In genomic region chr11:85682330-85683305, GRCh38 we compare ENCODE assay signal across 8 cellular contexts. TPM values are rescaled to one million over a fixed set of nuclear protein-coding genes. Genes with fewer than 3 reads are reported as not detected.
DNase-seq lines count a peak whose midpoint lies in the region; ATAC-seq and TF ChIP-seq lines count a peak whose summit lies in the region.

No MANE protein-coding gene starts in this region.

- H3K36me3 ChIP-seq in esophagus muscularis mucosa (no peaks in the 10 kb centered on the region), ovary (no peaks in the 10 kb centered on the region), testis (ENCODE audit: low read depth, missing control alignments) (no peaks in the 10 kb centered on the region)

- DNase-seq in DMS153 (lab: John Stamatoyannopoulos, UW) (peak; percentile 11), NCI-H1930 (lab: John Stamatoyannopoulos, UW) (peak; percentile 61 to 66), esophagus muscularis mucosa (ENCODE audit: extremely low spot score) (no peak), ovary (peak; percentile 76 to 87 (median 83)), testis (peak; percentile 85), islet precursor cell (no peak)
- DNase-seq in activated CD8-positive, alpha-beta memory T cell treated with anti-CD3 and anti-CD28 coated beads, Interleukin-2, amount 50 U/mL, for 4 hours = peak; percentile 70

- peak; percentile 70 for ATAC-seq in GM21737 (IDR thresholded peaks at IDR 0.05; ENCODE audit: unreplicated experiment)

- TF ChIP-seq CTCF in esophagus muscularis mucosa (IDR thresholded peaks at IDR 0.05) = no peak
- no peak for TF ChIP-seq CTCF in ovary (IDR thresholded peaks at IDR 0.05)
- no peak for TF ChIP-seq CTCF in testis (IDR thresholded peaks at IDR 0.05)

- TF ChIP-seq POLR2A in esophagus muscularis mucosa (IDR thresholded peaks at IDR 0.05; ENCODE audit: low read depth) (no peak), ovary (IDR thresholded peaks at IDR 0.05) (peak; percentile 33), testis (IDR thresholded peaks at IDR 0.05) (no peak)

- WGBS in esophagus muscularis mucosa = 24% methylated on average over 38 of the region's 43 CpGs
- WGBS in ovary, 3 donors = 22 to 45% (median 32%) methylated on average over 43 of the region's 43 CpGs
- 9 to 24% methylated on average over 40 to 43 of the region's 43 CpGs for WGBS in testis, 2 donors

- peak overlapping the region; percentile 61 to 71 (median 63) for H3K4me3 ChIP-seq in esophagus muscularis mucosa
- peak overlapping the region; percentile 56 for H3K4me3 ChIP-seq in ovary
- H3K4me3 ChIP-seq in testis = peak overlapping the region; percentile 66 to 76

- no peaks in the 10 kb centered on the region for H3K27me3 ChIP-seq in esophagus muscularis mucosa
- no peaks in the 10 kb centered on the region for H3K27me3 ChIP-seq in ovary
- no peaks in the 10 kb centered on the region for H3K27me3 ChIP-seq in testis

- H3K27ac ChIP-seq in esophagus muscularis mucosa (replicated peaks in 1 of 4) (peak overlapping the region; percentile 24 to 65 (median 56)), ovary (peak overlapping the region in 1 of 2 donors; percentile 4), testis (peak overlapping the region; percentile 10 to 42)

- no peak for TF ChIP-seq EP300 in esophagus muscularis mucosa (IDR thresholded peaks at IDR 0.05)
- TF ChIP-seq EP300 in ovary (IDR thresholded peaks at IDR 0.05) = no peak

- intact Hi-C loops in esophagus muscularis mucosa (cut with DNase I) = no loop called here
- intact Hi-C loops in ovary (cut with DNase I) = no loop called here
- intact Hi-C loops in testis (cut with DNase I; ENCODE audit: low total_unique reads) = no loop called here

- H3K4me1 ChIP-seq in esophagus muscularis mucosa (peaks cover 16 to 38% (median 31%) of the 10 kb centered on the region in 4 donors), ovary (ENCODE audit: insufficient read depth) (peaks cover 3% of the 10 kb centered on the region), testis (peaks cover 10% of the 10 kb centered on the region)

- H3K9me3 ChIP-seq in esophagus muscularis mucosa (no peaks in the 10 kb centered on the region), ovary (no peaks in the 10 kb centered on the region), testis (no peaks in the 10 kb centered on the region)

RNA-seq across cellular contexts. Expression of gene CCDC89, which starts 3.4 kb away (rescaled TPM):
- total RNA-seq in esophagus muscularis mucosa (1 to 10 TPM in 3 of 4 donors, under 1 TPM in 1; 0.83 to 2.9 (median 2.5) TPM), ovary (1 to 10 TPM; 3.2 to 5.9 (median 5.3) TPM), testis (10 to 100 TPM; 27.9 to 43.1 TPM)
- polyA plus RNA-seq in ovary (1 to 10 TPM; 2.8 to 3.2 TPM), testis (ENCODE audit: insufficient read depth, low read depth, low replicate concordance) (75.0 TPM)

RNA-seq across cellular contexts. Expression of gene CREBZF, which starts 17.7 kb away (rescaled TPM):
- total RNA-seq in esophagus muscularis mucosa = 10 to 100 TPM; 34.8 to 60.6 (median 37.0) TPM
- 10 to 100 TPM; 44.7 to 80.8 (median 55.7) TPM for total RNA-seq in ovary
- polyA plus RNA-seq in ovary = 10 to 100 TPM; 36.4 to 53.6 TPM
- 10 to 100 TPM; 85.8 to 89.7 TPM for total RNA-seq in testis
- 34.7 TPM for polyA plus RNA-seq in testis (ENCODE audit: insufficient read depth, low read depth, low replicate concordance)

RNA-seq across cellular contexts. Expression of gene TMEM126A, which starts 34.9 kb away (rescaled TPM):
- total RNA-seq in esophagus muscularis mucosa (10 to 100 TPM; 19.0 to 48.6 (median 26.8) TPM), ovary (10 to 100 TPM; 16.9 to 26.3 (median 21.3) TPM), testis (10 to 100 TPM; 19.5 to 29.2 TPM)
- polyA plus RNA-seq in ovary (10 to 100 TPM; 27.1 to 31.5 TPM), testis (ENCODE audit: insufficient read depth, low read depth, low replicate concordance) (75.4 TPM)

RNA-seq across cellular contexts. Expression of gene TMEM126B, which starts 54.2 kb away (rescaled TPM):
- 10 to 100 TPM; 25.4 to 65.2 (median 46.6) TPM for total RNA-seq in esophagus muscularis mucosa
- 10 to 100 TPM; 29.5 to 54.0 (median 42.8) TPM for total RNA-seq in ovary
- 10 to 100 TPM; 34.8 to 53.7 TPM for polyA plus RNA-seq in ovary
- 10 to 100 TPM; 35.0 to 36.2 TPM for total RNA-seq in testis
- polyA plus RNA-seq in testis (ENCODE audit: insufficient read depth, low read depth, low replicate concordance) = 25.7 TPM

RNA-seq across cellular contexts. Expression of gene DLG2, which starts 55.5 kb away (rescaled TPM):
- total RNA-seq in esophagus muscularis mucosa (10 to 100 TPM in 2 of 4 donors, 1 to 10 TPM in 2; 7.3 to 14.1 (median 11.1) TPM), ovary (10 to 100 TPM in 6 of 7 donors, 1 to 10 TPM in 1; 9.9 to 20.7 (median 13.6) TPM), testis (10 to 100 TPM; 13.8 to 14.1 TPM)
- polyA plus RNA-seq in ovary (1 to 10 TPM; 2.5 to 9.2 TPM), testis (ENCODE audit: insufficient read depth, low read depth, low replicate concordance) (23.0 TPM)

Comparison
In these comparisons a context has a peak if more than half of its experiments do, and no peak if none do; other contexts are left out.
1. DNase-seq: peak in DMS153 (single experiment), NCI-H1930 (2 of 2), activated CD8-positive, alpha-beta memory T cell treated with anti-CD3 and anti-CD28 coated beads, Interleukin-2, amount 50 U/mL, for 4 hours (single experiment), ovary (5 of 5) and testis (single experiment); none in esophagus muscularis mucosa (single experiment) and islet precursor cell (single experiment).
2. RNA of gene CCDC89, which starts 3.4 kb away (total RNA-seq): 27.9 to 43.1 TPM in testis; 3.2 to 5.9 TPM in ovary and 0.83 to 2.9 TPM in esophagus muscularis mucosa; every median in the first group is over 4 times any median in the second.
3. Peak in every context shown above with its lines, with median percentiles within 50 percentile points of each other: H3K4me3 ChIP-seq.